28 cellular contexts compared by ENCODE assay signal in genomic region chrX:7462110-7462509, GRCh38.
"Had no signal": no experiment of that assay in that cellular context is flagged by ENCODE, and none has a peak within 500 bp of the region (broad histone marks: within the 10 kb centered on the region; RNA-seq: fewer than 3 reads in every experiment).

No MANE protein-coding gene starts in this region.

- H3K4me2 ChIP-seq: SK-N-SH had no signal

- H3K4me1 ChIP-seq: ascending aorta, SJCRH30 had no signal

- H3K9me3 Mint-ChIP-seq: central memory CD8-positive, alpha-beta T cell had no signal

- H3K4me1 Mint-ChIP-seq: activated CD4-positive, alpha-beta T cell treated with anti-CD3 and anti-CD28 coated beads for 36 hours; activated naive CD8-positive, alpha-beta T cell treated with anti-CD3 and anti-CD28 coated beads, Interleukin-2, amount 50 U/mL, for 24 hours; brain; central memory CD8-positive, alpha-beta T cell had no signal

- H3K9ac ChIP-seq: SK-N-SH had no signal

- H3K27me3 ChIP-seq: ascending aorta, MG63, SJCRH30 had no signal

- H3K27me3 Mint-ChIP-seq: activated CD4-positive, alpha-beta T cell treated with anti-CD3 and anti-CD28 coated beads for 36 hours; activated naive CD8-positive, alpha-beta T cell treated with anti-CD3 and anti-CD28 coated beads, Interleukin-2, amount 50 U/mL, for 24 hours; central memory CD8-positive, alpha-beta T cell had no signal

- H3K4me3 ChIP-seq: ascending aorta, MG63, SJCRH30 had no signal

- H3K36me3 Mint-ChIP-seq: activated naive CD4-positive, alpha-beta T cell treated with anti-CD3 and anti-CD28 coated beads, Interleukin-2, amount 50 U/mL, for 72 hours; brain had no signal

- H3K4me3 Mint-ChIP-seq: activated CD4-positive, alpha-beta T cell treated with anti-CD3 and anti-CD28 coated beads for 36 hours; activated naive CD8-positive, alpha-beta T cell treated with anti-CD3 and anti-CD28 coated beads, Interleukin-2, amount 50 U/mL, for 24 hours; activated T-cell treated with anti-CD3 and anti-CD28 coated beads, Interleukin-2, amount 50 U/mL, for 4 hours; brain; central memory CD8-positive, alpha-beta T cell had no signal

- DNase-seq: activated CD4-positive, alpha-beta T cell treated with anti-CD3 and anti-CD28 coated beads for 36 hours; activated CD8-positive, alpha-beta memory T cell treated with anti-CD3 and anti-CD28 coated beads for 24 hours; activated effector memory CD4-positive, alpha-beta T cell treated with anti-CD3 and anti-CD28 coated beads, Interleukin-2, amount 50 U/mL, for 16 hours; activated naive CD4-positive, alpha-beta T cell treated with Interleukin-2 at 50 U/mL for 16 hours; activated naive CD8-positive, alpha-beta T cell treated with anti-CD3 and anti-CD28 coated beads, Interleukin-2, amount 50 U/mL, for 24 hours; activated T-cell treated with anti-CD3 and anti-CD28 coated beads, Interleukin-2, amount 50 U/mL, for 4 hours; amniotic stem cell; MG63; MV-4-11; NCI-H1092 treated with DMSO at 0.1 percent for 48 hours; NCI-H1417 treated with DMSO at 0.1 percent for 48 hours; NCI-H187; NCI-H2081; NCI-H446; NCI-H524; NK-92 treated with Interleukin-12 subunit alpha and Interleukin-12 subunit beta, amount 100 ng/mL, for 24 hours; OCI-M1; RPMI8226; SJCRH30; SK-N-SH; T-helper 1 cell had no signal

- ATAC-seq: activated CD4-positive, alpha-beta T cell treated with anti-CD3 and anti-CD28 coated beads for 36 hours; activated naive CD4-positive, alpha-beta T cell treated with anti-CD3 and anti-CD28 coated beads, Interleukin-2, amount 50 U/mL, for 72 hours; activated naive CD8-positive, alpha-beta T cell treated with anti-CD3 and anti-CD28 coated beads, Interleukin-2, amount 50 U/mL, for 24 hours; activated T-cell treated with anti-CD3 and anti-CD28 coated beads, Interleukin-2, amount 50 U/mL, for 4 hours; Panc1; Right ventricle myocardium inferior had no signal

- H3K27ac Mint-ChIP-seq: activated CD4-positive, alpha-beta T cell treated with anti-CD3 and anti-CD28 coated beads for 36 hours; activated naive CD4-positive, alpha-beta T cell treated with anti-CD3 and anti-CD28 coated beads, Interleukin-2, amount 50 U/mL, for 72 hours; activated naive CD8-positive, alpha-beta T cell treated with anti-CD3 and anti-CD28 coated beads, Interleukin-2, amount 50 U/mL, for 24 hours; brain had no signal

- H3K36me3 ChIP-seq: ascending aorta, MG63, SJCRH30 had no signal

- H3K9me3 ChIP-seq: ascending aorta, MG63, SJCRH30, SK-N-SH had no signal

- H3K27ac ChIP-seq: ascending aorta, SJCRH30, VCaP had no signal
